ENCODE assay signal across 1 cellular context in the genomic region with DNA sequence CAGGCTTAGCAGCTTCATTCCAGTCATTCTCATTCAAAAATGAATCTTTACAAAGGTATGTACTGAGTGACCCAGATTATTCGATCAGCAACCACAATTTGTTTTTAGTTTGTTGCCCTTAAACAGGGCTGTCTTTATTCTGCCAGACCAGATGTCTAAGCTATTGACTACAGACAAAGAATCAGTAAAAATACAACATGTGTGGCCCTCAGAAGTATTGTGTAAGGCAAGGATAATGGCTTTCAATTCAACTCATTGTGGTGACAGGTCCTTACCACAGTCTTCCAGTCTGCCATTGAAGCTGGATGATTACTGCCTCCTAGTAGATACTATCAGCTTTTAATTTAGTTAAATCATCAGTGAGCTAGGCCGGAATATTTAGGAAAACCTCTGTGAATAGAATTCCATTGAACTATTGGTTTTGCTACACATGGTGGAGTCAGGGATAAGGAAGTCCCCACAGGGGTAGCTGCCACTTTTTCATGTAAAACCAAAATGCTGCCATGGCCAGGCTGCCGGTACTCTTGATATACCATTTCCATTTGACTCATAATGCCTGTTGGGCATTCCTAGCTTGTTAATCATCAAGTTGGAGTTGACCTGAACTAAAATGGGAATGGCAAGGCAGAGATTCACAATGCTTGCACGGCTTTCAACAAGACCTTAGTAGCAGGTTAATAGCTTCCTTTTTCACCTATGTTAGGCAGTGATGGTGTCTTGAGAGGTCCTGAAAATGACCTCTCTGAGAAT.
TF ChIP-seq lines count a peak whose summit lies in the region.

No MANE protein-coding gene starts in this region.

TF ChIP-seq in IMR-90, 13 proteins besides CTCF, POLR2A, EP300 and RAD21:
- no peak for TF ChIP-seq MAFK (IDR thresholded peaks at IDR 0.05; ENCODE audit: low read depth, low read length)
- TF ChIP-seq MAZ (IDR thresholded peaks at IDR 0.05; ENCODE audit: borderline replicate concordance, low read depth, low read length), result no peak
- TF ChIP-seq MXI1 (IDR thresholded peaks at IDR 0.05; ENCODE audit: borderline replicate concordance, low read depth, low read length), result no peak
- no peak for TF ChIP-seq CEBPB (IDR thresholded peaks at IDR 0.05; ENCODE audit: low read depth, low read length)
- TF ChIP-seq, protein P1, sequence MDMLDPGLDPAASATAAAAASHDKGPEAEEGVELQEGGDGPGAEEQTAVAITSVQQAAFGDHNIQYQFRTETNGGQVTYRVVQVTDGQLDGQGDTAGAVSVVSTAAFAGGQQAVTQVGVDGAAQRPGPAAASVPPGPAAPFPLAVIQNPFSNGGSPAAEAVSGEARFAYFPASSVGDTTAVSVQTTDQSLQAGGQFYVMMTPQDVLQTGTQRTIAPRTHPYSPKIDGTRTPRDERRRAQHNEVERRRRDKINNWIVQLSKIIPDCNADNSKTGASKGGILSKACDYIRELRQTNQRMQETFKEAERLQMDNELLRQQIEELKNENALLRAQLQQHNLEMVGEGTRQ (IDR thresholded peaks at IDR 0.05; ENCODE audit: low read depth, low read length), result no peak
- TF ChIP-seq CHD1 (IDR thresholded peaks at IDR 0.05; ENCODE audit: low read depth, low read length), result no peak
- no peak for TF ChIP-seq FOS (IDR thresholded peaks at IDR 0.05; ENCODE audit: low read depth, low read length)
